20 cellular contexts compared by ENCODE assay signal in genomic region chr1:226949401-226949800, GRCh38. TPM values are rescaled to one million over a fixed set of nuclear protein-coding genes. Genes with fewer than 3 reads are reported as not detected.
DNase-seq lines count a peak whose midpoint lies in the region; ATAC-seq, FAIRE-seq and TF ChIP-seq lines count a peak whose summit lies in the region.
"Had no signal": no experiment of that assay in that cellular context is flagged by ENCODE, and none has a peak within 500 bp of the region (broad histone marks: within the 10 kb centered on the region; RNA-seq: fewer than 3 reads in every experiment).

No MANE protein-coding gene starts in this region.

- H3K9me3 Mint-ChIP-seq in endodermal cell = peaks cover 7% of the 10 kb centered on the region
- H3K9me3 Mint-ChIP-seq in neural crest cell = peaks cover 6% of the 10 kb centered on the region

- H3K4me3 ChIP-seq in endodermal cell (ENCODE audit: low read length) (no peak overlapping the region), gastrocnemius medialis (no peak overlapping the region), small intestine (ENCODE audit: low read depth in 1 of 2, low read length in 2 of 2) (no peak overlapping the region)
- H3K4me3 ChIP-seq: GM23248 had no signal

- in situ Hi-C loops in gastrocnemius medialis (cut with MboI; ENCODE audit: low sequenced_read_pairs in 4 of 4) = no loop called here

- H3K9me3 ChIP-seq in endodermal cell (ENCODE audit: control insufficient read depth, low read length) (peaks cover 5% of the 10 kb centered on the region), gastrocnemius medialis (no peaks in the 10 kb centered on the region), small intestine (ENCODE audit: control insufficient read depth, low read depth) (no peaks in the 10 kb centered on the region)

- H3K27me3 ChIP-seq in endodermal cell (ENCODE audit: control insufficient read depth, insufficient read depth, low read length, poor library complexity, severe bottlenecking) (peaks cover 17% of the 10 kb centered on the region), gastrocnemius medialis (no peaks in the 10 kb centered on the region), small intestine (ENCODE audit: control insufficient read depth in 2 of 2, insufficient read depth in 2 of 2, low read length in 2 of 2) (no peaks in the 10 kb centered on the region)

- no peak overlapping the region for H3K27ac Mint-ChIP-seq in endodermal cell
- H3K27ac Mint-ChIP-seq in neural crest cell (ENCODE audit: unreplicated experiment) = peak overlapping the region; percentile 62
- H3K27ac Mint-ChIP-seq: CD4-positive, alpha-beta memory T cell; H9 had no signal

- intact Hi-C loops in gastrocnemius medialis (cut with DNase I; ENCODE audit: low total_unique reads) = loop anchor here (10.0 kb wide), 3 partner anchors 285 to 1255 kb away; partner anchors contain the start of genes ARF1 and OBSCN

- DNase-seq in ecto neural progenitor cell (ENCODE audit: low spot score) = peak; percentile 25
- DNase-seq in endodermal cell = peak; percentile 17
- no peak for DNase-seq in neural crest cell (ENCODE audit: low read depth, low spot score)
- DNase-seq in gastrocnemius medialis = no peak
- no peak for DNase-seq in GM12892 (ENCODE audit: insufficient read length)
- no peak for DNase-seq in NOMO-1 (lab: John Stamatoyannopoulos, UW; ENCODE audit: unreplicated experiment in 2 of 2)
- no peak for DNase-seq in small intestine
- DNase-seq: C1 segment of cervical spinal cord; Calu3; CD4-positive, alpha-beta memory T cell; COR-L47; DMS53; DMS79 treated with DMSO at 0.1 percent for 48 hours; GF-D8; GM23248; H9 had no signal

- H3K9ac ChIP-seq in endodermal cell (ENCODE audit: extremely low read depth, low read length, poor library complexity, severe bottlenecking) = no peak overlapping the region
- H3K9ac ChIP-seq: GM23248 had no signal

- H3K36me3 Mint-ChIP-seq in endodermal cell (ENCODE audit: low read depth) (peaks cover 1% of the 10 kb centered on the region), neural crest cell (ENCODE audit: low read depth) (peaks cover 3% of the 10 kb centered on the region)

- H3K36me3 ChIP-seq in endodermal cell (ENCODE audit: control insufficient read depth, insufficient read depth, low read length) (no peaks in the 10 kb centered on the region), gastrocnemius medialis (no peaks in the 10 kb centered on the region), small intestine (ENCODE audit: control insufficient read depth in 2 of 2, insufficient read depth in 2 of 2, low read length in 2 of 2) (no peaks in the 10 kb centered on the region)

- no peak for TF ChIP-seq CTCF in endodermal cell (conservative IDR thresholded peaks at IDR 0.05)
- no peak for TF ChIP-seq CTCF in neural crest cell (conservative IDR thresholded peaks at IDR 0.05)
- no peak for TF ChIP-seq CTCF in gastrocnemius medialis (IDR thresholded peaks at IDR 0.05 in 4 of 5, conservative IDR thresholded peaks at IDR 0.05 in 1 of 5)

- H3K4me1 ChIP-seq in endodermal cell (ENCODE audit: control insufficient read depth, insufficient read depth, low read length) = peaks cover 5% of the 10 kb centered on the region
- peaks cover 71 to 83% of the 10 kb centered on the region in 2 donors for H3K4me1 ChIP-seq in gastrocnemius medialis
- peaks cover 5 to 7% of the 10 kb centered on the region in 2 donors for H3K4me1 ChIP-seq in small intestine (ENCODE audit: control insufficient read depth in 2 of 2, insufficient read depth in 1 of 2, low read depth in 1 of 2, low read length in 1 of 2)

- H3K27ac ChIP-seq in endodermal cell (ENCODE audit: low read depth, low read length) (no peak overlapping the region), gastrocnemius medialis (peak overlapping the region; percentile 98 to 99 (median 99)), small intestine (ENCODE audit: low read depth in 1 of 2, low read length in 1 of 2) (no peak overlapping the region)
- H3K27ac ChIP-seq: GM23248 had no signal

- H3K27me3 Mint-ChIP-seq in endodermal cell (ENCODE audit: insufficient read depth) = peaks cover 35% of the 10 kb centered on the region
- no peaks in the 10 kb centered on the region for H3K27me3 Mint-ChIP-seq in neural crest cell (ENCODE audit: low read depth)
- H3K27me3 Mint-ChIP-seq: CD4-positive, alpha-beta memory T cell had no signal

- FAIRE-seq in GM12892 (lab: Jason Lieb, UNC) (no peak), small intestine (lab: Jason Lieb, UNC) (no peak)
- FAIRE-seq: GM12891, GM19239 had no signal

- 95% methylated on average over 3 of the region's 3 CpGs; no CpG with 5 or more reads in 1 of the 2 experiments for WGBS in endodermal cell (ENCODE audit: insufficient coverage in 1 of 2, insufficient read length in 1 of 2), 2 experiments
- WGBS in small intestine, 3 donors = 77 to 93% (median 82%) methylated on average over 3 of the region's 3 CpGs

- H3K4me1 Mint-ChIP-seq in endodermal cell = peaks cover 22% of the 10 kb centered on the region
- H3K4me1 Mint-ChIP-seq in neural crest cell = peaks cover 7% of the 10 kb centered on the region

- H3K4me3 Mint-ChIP-seq in endodermal cell (no peak overlapping the region), neural crest cell (no peak overlapping the region)
- H3K4me3 Mint-ChIP-seq: CD4-positive, alpha-beta memory T cell; H9 had no signal

- TF ChIP-seq POLR2A in gastrocnemius medialis (IDR thresholded peaks at IDR 0.05) (no peak), GM12892 (IDR thresholded peaks at IDR 0.05; ENCODE audit: low read depth, low read length) (no peak)

- ATAC-seq in gastrocnemius medialis (no peak), GM19023 (IDR thresholded peaks at IDR 0.05; ENCODE audit: unreplicated experiment) (no peak)
- ATAC-seq: HCT116 had no signal

RNA-seq across cellular contexts. Expression of gene COQ8A, which starts 9.3 kb away (rescaled TPM):
- 10 to 100 TPM in 1 of 2 donors, 1 to 10 TPM in 1; 6.6 to 14.9 TPM for total RNA-seq in endodermal cell
- polyA plus RNA-seq in endodermal cell (2013, experiment 1 of 2) = 13.1 TPM
- polyA plus RNA-seq in endodermal cell (2013, experiment 2 of 2) = 10.1 TPM
- 8.2 and 9.5 TPM in 2 replicates for total RNA-seq in neural crest cell
- 1,000 to 10,000 TPM in 3 of 4 donors, 100 to 1,000 TPM in 1; 950 to 2,403 (median 1,384) TPM for total RNA-seq in gastrocnemius medialis
- 10.2 TPM for polyA plus RNA-seq in GM12892 (2012; ENCODE audit: missing spikeins)
- polyA plus RNA-seq in small intestine = 10 to 100 TPM; 35.7 to 52.6 (median 50.4) TPM

Comparison
In these comparisons a context has a peak if more than half of its experiments do, and no peak if none do; other contexts are left out.
1. DNase-seq: peak in ecto neural progenitor cell (single experiment) and endodermal cell (single experiment); none in neural crest cell (single experiment), gastrocnemius medialis (0 of 2), GM12892 (single experiment), NOMO-1 (0 of 2) and small intestine (single experiment).
2. H3K27ac ChIP-seq: peak in gastrocnemius medialis (4 of 4); none in endodermal cell (single experiment) and small intestine (0 of 2).
3. RNA of gene COQ8A, which starts 9.3 kb away (total RNA-seq): 950 to 2,403 TPM in gastrocnemius medialis; 6.6 to 14.9 TPM in endodermal cell and 8.2 to 9.5 TPM in neural crest cell; every median in the first group is over 10 times any median in the second.